In the genomic region with DNA sequence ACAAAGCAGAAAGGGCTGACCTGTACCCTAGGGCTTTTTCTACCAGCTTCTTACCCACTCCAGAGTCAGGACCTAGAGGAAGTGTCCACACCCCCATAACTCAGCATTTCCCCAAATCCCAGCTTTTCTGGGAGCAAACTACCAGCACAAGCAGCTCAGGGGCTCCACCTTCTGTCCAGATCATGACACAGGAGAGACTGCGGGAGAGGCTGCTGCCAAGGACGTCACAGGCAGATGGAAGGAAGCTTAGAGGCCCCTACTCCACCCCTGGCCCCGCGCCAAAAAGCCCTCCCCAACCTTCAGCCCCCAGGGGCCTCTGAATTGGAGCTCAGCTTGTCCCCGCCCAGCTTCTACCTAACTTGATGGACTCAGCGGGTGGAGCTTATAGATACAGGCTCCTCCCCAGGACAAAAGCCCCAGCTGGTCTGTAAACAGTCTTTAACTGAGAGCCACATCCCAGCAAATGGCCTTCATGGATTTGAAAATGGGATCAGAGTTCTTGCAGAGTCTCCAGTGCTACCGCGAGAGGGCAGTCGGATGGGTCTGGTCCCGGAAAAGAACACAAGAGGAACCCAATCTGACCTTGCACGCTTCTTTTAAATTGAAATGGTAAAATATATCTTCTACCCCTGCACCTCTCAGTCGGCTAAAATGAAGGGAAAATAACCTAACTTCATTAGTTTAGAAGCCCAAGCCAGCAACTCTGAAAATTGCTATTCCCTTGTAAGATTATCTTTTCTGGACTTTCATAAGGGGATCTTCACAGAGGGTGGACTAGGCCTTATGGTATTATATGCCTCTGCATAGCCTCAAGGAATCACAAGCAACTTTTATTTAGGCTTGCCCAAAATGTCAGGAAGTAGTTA, we compare ENCODE assay signal across 8 cellular contexts. TPM values are rescaled to one million over a fixed set of nuclear protein-coding genes. Genes with fewer than 3 reads are reported as not detected.
DNase-seq lines count a peak whose midpoint lies in the region; ATAC-seq and TF ChIP-seq lines count a peak whose summit lies in the region.

No MANE protein-coding gene starts in this region.

- H3K27ac Mint-ChIP-seq in CD4-positive, alpha-beta T cell, result peak overlapping the region; percentile 98
- H3K27ac Mint-ChIP-seq in activated CD8-positive, alpha-beta T cell treated with anti-CD3 and anti-CD28 coated beads for 36 hours, result peak overlapping the region; percentile 98

- peak; percentile 72 for ATAC-seq in CD4-positive, alpha-beta T cell (ENCODE audit: poor library complexity)
- ATAC-seq in GM19395 (IDR thresholded peaks at IDR 0.05; ENCODE audit: unreplicated experiment) (peak; percentile 57), HG03565 (IDR thresholded peaks at IDR 0.05; ENCODE audit: unreplicated experiment) (peak; percentile 35), lung (ENCODE audit: insufficient read depth, low FRiP score) (peak; percentile 71)
- ATAC-seq in activated CD8-positive, alpha-beta T cell treated with anti-CD3 and anti-CD28 coated beads for 36 hours, result peak; percentile 65

- H3K36me3 ChIP-seq in ectodermal cell (ENCODE audit: control insufficient read depth, insufficient read depth, low read length) (peaks cover 31% of the 10 kb centered on the region), lung (ENCODE audit: control insufficient read depth in 2 of 2, insufficient read depth in 2 of 2, low read length in 2 of 2) (peaks cover 27 to 32% of the 10 kb centered on the region in 2 donors)

- DNase-seq in CD4-positive, alpha-beta T cell, result peak; percentile 87 to 98 (median 92)
- peak; percentile 98 for DNase-seq in NCI-H748 treated with DMSO at 0.1 percent for 48 hours (lab: John Stamatoyannopoulos, UW)
- peak; percentile 99 for DNase-seq in activated CD8-positive, alpha-beta T cell treated with anti-CD3 and anti-CD28 coated beads for 36 hours
- DNase-seq in lung (ENCODE audit: low spot score), result peak; percentile 96
- DNase-seq in stimulated activated CD4-positive, alpha-beta T cell treated with anti-CD3 and anti-CD28 coated beads, TNF-alpha, amount 100 ng/mL, for 48 hours (ENCODE audit: low read depth in 3 of 3), result peak; percentile 81 to 92 (median 90)

- H3K9me3 Mint-ChIP-seq in CD4-positive, alpha-beta T cell, result no peaks in the 10 kb centered on the region
- no peaks in the 10 kb centered on the region for H3K9me3 Mint-ChIP-seq in activated CD8-positive, alpha-beta T cell treated with anti-CD3 and anti-CD28 coated beads for 36 hours

- no peaks in the 10 kb centered on the region for H3K27me3 Mint-ChIP-seq in CD4-positive, alpha-beta T cell
- H3K27me3 Mint-ChIP-seq in activated CD8-positive, alpha-beta T cell treated with anti-CD3 and anti-CD28 coated beads for 36 hours, result no peaks in the 10 kb centered on the region

- CTCF ChIA-PET in CD4-positive, alpha-beta T cell (lab: Charles Lee), result interaction anchor here (0.6 to 3.7 kb wide), 27 partner anchors 9 to 663 kb away, joined by 3 to 30 read pairs (median 5); a partner anchor contains a TSS
- CTCF ChIA-PET in activated CD8-positive, alpha-beta T cell treated with anti-CD3 and anti-CD28 coated beads for 36 hours (lab: Charles Lee), result interaction anchor here (0.7 to 3.7 kb wide), 25 partner anchors 8 to 131 kb away, joined by 3 to 27 read pairs (median 4); a partner anchor contains a TSS

- 6 to 7% methylated on average over 12 of the region's 12 CpGs for WGBS in ectodermal cell, 2 experiments
- WGBS in lung, 2 donors, result 1 to 3% methylated on average over 12 of the region's 12 CpGs

- peaks cover 60% of the 10 kb centered on the region for H3K36me3 Mint-ChIP-seq in CD4-positive, alpha-beta T cell (ENCODE audit: low read depth)
- H3K36me3 Mint-ChIP-seq in activated CD8-positive, alpha-beta T cell treated with anti-CD3 and anti-CD28 coated beads for 36 hours (ENCODE audit: low read depth), result peaks cover 33% of the 10 kb centered on the region

- peak overlapping the region; percentile 84 for H3K27ac ChIP-seq in CD4-positive, alpha-beta T cell (ENCODE audit: low read depth, low read length)
- H3K27ac ChIP-seq in ectodermal cell (ENCODE audit: insufficient read depth, low read depth, low read length, poor library complexity, severe bottlenecking) (peak overlapping the region; percentile 94), lung (ENCODE audit: low read depth in 1 of 2, low read length in 1 of 2) (peak overlapping the region; percentile 77 to 95)

- peaks cover 65% of the 10 kb centered on the region for H3K4me1 Mint-ChIP-seq in CD4-positive, alpha-beta T cell (ENCODE audit: low read depth)
- H3K4me1 Mint-ChIP-seq in activated CD8-positive, alpha-beta T cell treated with anti-CD3 and anti-CD28 coated beads for 36 hours (ENCODE audit: low read depth), result peaks cover 58% of the 10 kb centered on the region

- no peaks in the 10 kb centered on the region for H3K9me3 ChIP-seq in CD4-positive, alpha-beta T cell (ENCODE audit: control insufficient read depth, low read length)
- no peaks in the 10 kb centered on the region for H3K9me3 ChIP-seq in ectodermal cell (ENCODE audit: control insufficient read depth, low read length)
- H3K9me3 ChIP-seq in lung (ENCODE audit: control insufficient read depth in 2 of 2, insufficient read depth in 1 of 2, low read length in 1 of 2), result no peaks in the 10 kb centered on the region

- peak overlapping the region; percentile 94 for H3K4me3 Mint-ChIP-seq in CD4-positive, alpha-beta T cell
- peak overlapping the region; percentile 91 for H3K4me3 Mint-ChIP-seq in activated CD8-positive, alpha-beta T cell treated with anti-CD3 and anti-CD28 coated beads for 36 hours

- intact Hi-C loops in CD4-positive, alpha-beta T cell (cut with DNase I, micrococcal nuclease), result loop anchor here (1.0 to 10.0 kb wide), 9 partner anchors 8 to 822 kb away; a partner anchor contains a TSS
- intact Hi-C loops in activated CD8-positive, alpha-beta T cell treated with anti-CD3 and anti-CD28 coated beads for 36 hours (cut with micrococcal nuclease), result loop anchor here (1.0 to 10.0 kb wide), 3 partner anchors 9 to 358 kb away; a partner anchor contains a TSS

- TF ChIP-seq CTCF in CD4-positive, alpha-beta T cell (IDR thresholded peaks at IDR 0.05), result peak; percentile 72
- peak; percentile 66 for TF ChIP-seq CTCF in activated CD8-positive, alpha-beta T cell treated with anti-CD3 and anti-CD28 coated beads for 36 hours (IDR thresholded peaks at IDR 0.05)
- peak; percentile 45 for TF ChIP-seq CTCF in lung (IDR thresholded peaks at IDR 0.05; ENCODE audit: control extremely low read depth, extremely low read depth)

- peaks cover 31% of the 10 kb centered on the region for H3K4me1 ChIP-seq in ectodermal cell (ENCODE audit: control insufficient read depth, insufficient read depth, low read length)
- peaks cover 11 to 14% of the 10 kb centered on the region in 2 donors for H3K4me1 ChIP-seq in lung (ENCODE audit: control insufficient read depth in 2 of 2, insufficient read depth in 2 of 2, low read length in 2 of 2)

- POLR2A ChIA-PET in CD4-positive, alpha-beta T cell (lab: Charles Lee), result interaction anchor here (0.7 to 9.4 kb wide), 29 partner anchors 9 to 709 kb away, joined by 3 to 139 read pairs (median 6); a partner anchor contains a TSS
- POLR2A ChIA-PET in activated CD8-positive, alpha-beta T cell treated with anti-CD3 and anti-CD28 coated beads for 36 hours (lab: Charles Lee), result interaction anchor here (0.6 to 9.6 kb wide), 15 partner anchors 9 to 519 kb away, joined by 3 to 95 read pairs (median 5); a partner anchor contains a TSS

- H3K27me3 ChIP-seq in CD4-positive, alpha-beta T cell (ENCODE audit: control insufficient read depth, insufficient read depth, low read length), result no peaks in the 10 kb centered on the region
- no peaks in the 10 kb centered on the region for H3K27me3 ChIP-seq in ectodermal cell (ENCODE audit: control insufficient read depth, insufficient read depth, low read length, poor library complexity, severe bottlenecking)
- no peaks in the 10 kb centered on the region for H3K27me3 ChIP-seq in lung (ENCODE audit: control insufficient read depth, insufficient read depth)

- peak overlapping the region; percentile 70 for H3K4me3 ChIP-seq in ectodermal cell (ENCODE audit: insufficient read depth, low read depth, low read length)
- no peak overlapping the region for H3K4me3 ChIP-seq in lung

RNA-seq across cellular contexts. Expression of a gene that starts 6.8 kb away (rescaled TPM):
- total RNA-seq in CD4-positive, alpha-beta T cell, result 100 to 1,000 TPM; 207 to 211 TPM
- 10 to 100 TPM; 80.1 to 89.3 TPM for total RNA-seq in activated CD8-positive, alpha-beta T cell treated with anti-CD3 and anti-CD28 coated beads for 36 hours
- polyA plus RNA-seq in ectodermal cell (2013, experiment 1 of 4), result 113 TPM
- 127 TPM for polyA plus RNA-seq in ectodermal cell (2013, experiment 2 of 4)
- polyA plus RNA-seq in ectodermal cell (2013, experiment 3 of 4), result 93.8 TPM
- 118 TPM for polyA plus RNA-seq in ectodermal cell (2013, experiment 4 of 4)
- total RNA-seq in lung, result 10 to 100 TPM; 81.4 to 92.0 TPM
- polyA plus RNA-seq in lung, result 10 to 100 TPM; 31.3 to 39.6 TPM

RNA-seq across cellular contexts. Expression of a gene that starts 8.9 kb away (rescaled TPM):
- total RNA-seq in CD4-positive, alpha-beta T cell, result 100 to 1,000 TPM; 305 to 318 TPM
- 100 to 1,000 TPM; 859 to 869 TPM for total RNA-seq in activated CD8-positive, alpha-beta T cell treated with anti-CD3 and anti-CD28 coated beads for 36 hours
- polyA plus RNA-seq in ectodermal cell (2013, experiment 1 of 4), result 841 TPM
- polyA plus RNA-seq in ectodermal cell (2013, experiment 2 of 4), result 819 TPM
- 663 TPM for polyA plus RNA-seq in ectodermal cell (2013, experiment 3 of 4)
- polyA plus RNA-seq in ectodermal cell (2013, experiment 4 of 4), result 731 TPM
- 100 to 1,000 TPM; 249 to 529 TPM for total RNA-seq in lung
- polyA plus RNA-seq in lung, result 100 to 1,000 TPM; 216 to 537 TPM

RNA-seq across cellular contexts. Expression of a gene that starts 51.2 kb away (rescaled TPM):
- total RNA-seq in CD4-positive, alpha-beta T cell, result 100 to 1,000 TPM; 146 to 154 TPM
- 100 to 1,000 TPM; 381 to 406 TPM for total RNA-seq in activated CD8-positive, alpha-beta T cell treated with anti-CD3 and anti-CD28 coated beads for 36 hours
- polyA plus RNA-seq in ectodermal cell (2013, experiment 1 of 4), result 390 TPM
- 381 TPM for polyA plus RNA-seq in ectodermal cell (2013, experiment 2 of 4)
- 297 TPM for polyA plus RNA-seq in ectodermal cell (2013, experiment 3 of 4)
- 317 TPM for polyA plus RNA-seq in ectodermal cell (2013, experiment 4 of 4)
- total RNA-seq in lung, result 100 to 1,000 TPM; 155 to 180 TPM
- 100 to 1,000 TPM in 1 of 2 donors, 10 to 100 TPM in 1; 88.6 to 149 TPM for polyA plus RNA-seq in lung
